Comparison of ENCODE assay signal across 9 cellular contexts in the genomic region with DNA sequence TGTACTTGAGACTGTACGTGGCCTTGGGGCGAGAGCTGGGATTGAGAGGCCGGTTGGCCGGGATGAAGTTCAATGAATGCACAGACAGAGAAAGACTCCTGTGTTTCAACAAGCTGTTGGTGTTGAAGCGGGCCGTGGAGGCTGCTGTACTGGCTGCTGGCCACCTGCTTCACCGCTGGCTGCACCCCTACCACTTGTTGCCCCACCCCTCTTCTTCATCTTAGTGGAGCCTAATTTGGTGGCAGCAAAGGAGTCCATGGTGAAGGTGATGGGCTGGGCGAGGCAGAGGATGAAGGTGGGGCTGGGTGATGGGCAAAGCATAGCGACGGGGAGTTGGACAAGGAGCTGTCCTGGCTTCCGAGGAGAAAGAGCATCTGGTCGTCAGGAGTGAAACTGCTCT. TPM values are rescaled to one million over a fixed set of nuclear protein-coding genes. Genes with fewer than 3 reads are reported as not detected.
DNase-seq lines count a peak whose midpoint lies in the region; ATAC-seq and TF ChIP-seq lines count a peak whose summit lies in the region.
"Had no signal": no experiment of that assay in that cellular context is flagged by ENCODE, and none has a peak within 500 bp of the region (broad histone marks: within the 10 kb centered on the region; RNA-seq: fewer than 3 reads in every experiment).

No MANE protein-coding gene starts in this region.

- peak overlapping the region; percentile 93 for H4K12ac ChIP-seq in trophoblast cell (ENCODE audit: low read depth, low read length)

- no peak overlapping the region for H3K23ac ChIP-seq in trophoblast cell (ENCODE audit: low read length)

- peak overlapping the region; percentile 50 for H3K4me3 Mint-ChIP-seq in T-helper 1 cell treated with Interleukin-12 subunit alpha and Interleukin-12 subunit beta and Interleukin-4 antibody, amounts not matched to agents 30 μg/mL and 1 μg/mL, for 36 hours
- peak overlapping the region; percentile 82 for H3K4me3 Mint-ChIP-seq in dendritic cell treated with granulocyte-macrophage colony-stimulating factor and Interleukin-4, amounts not matched to agents 40 ng/mL and 50 ng/mL, for 4 days

- H3K9me2 ChIP-seq in Karpas-422 (replicated peaks; ENCODE audit: insufficient read depth, low read length): no peaks in the 10 kb centered on the region

- peak overlapping the region; percentile 98 for H4K8ac ChIP-seq in trophoblast cell (ENCODE audit: low read depth, low read length)

- H3K4me2 ChIP-seq in Karpas-422 (ENCODE audit: low read depth, low read length, poor library complexity, severe bottlenecking) (peak overlapping the region; percentile 86), trophoblast cell (ENCODE audit: low read length) (no peak overlapping the region)

- no peak for DNase-seq in T-helper 1 cell
- no peak for DNase-seq in Karpas-422
- DNase-seq in trophoblast cell: no peak
- no peak for DNase-seq in tibial artery
- DNase-seq in retina: no peak

- WGBS in trophoblast cell (ENCODE audit: extremely low coverage, insufficient coverage, insufficient read length): no CpG with 5 or more reads among the region's 12 CpGs

- H3K4ac ChIP-seq in trophoblast cell (ENCODE audit: low read depth, low read length): no peak overlapping the region

- H3K18ac ChIP-seq in trophoblast cell (ENCODE audit: low read length): no peak overlapping the region

- no peak overlapping the region for H3K27ac Mint-ChIP-seq in T-helper 1 cell treated with Interleukin-12 subunit alpha and Interleukin-12 subunit beta and Interleukin-4 antibody, amounts not matched to agents 30 μg/mL and 1 μg/mL, for 36 hours
- peak overlapping the region; percentile 90 for H3K27ac Mint-ChIP-seq in dendritic cell treated with granulocyte-macrophage colony-stimulating factor and Interleukin-4, amounts not matched to agents 40 ng/mL and 50 ng/mL, for 4 days

- H2BK120ac ChIP-seq in trophoblast cell (ENCODE audit: insufficient read depth, low read length, poor library complexity): no peak overlapping the region

- H3K36me3 ChIP-seq in Karpas-422 (ENCODE audit: insufficient read depth, low read length) (no peaks in the 10 kb centered on the region), trophoblast cell (ENCODE audit: control insufficient read depth in 1 of 2, insufficient read depth in 2 of 2, low read length in 2 of 2) (no peaks in the 10 kb centered on the region), tibial artery (no peaks in the 10 kb centered on the region)
- H3K36me3 ChIP-seq: transverse colon had no signal

- H3K4me1 Mint-ChIP-seq in T-helper 1 cell treated with Interleukin-12 subunit alpha and Interleukin-12 subunit beta and Interleukin-4 antibody, amounts not matched to agents 30 μg/mL and 1 μg/mL, for 36 hours (ENCODE audit: low read depth): peaks cover 15% of the 10 kb centered on the region
- H3K4me1 Mint-ChIP-seq in dendritic cell treated with granulocyte-macrophage colony-stimulating factor and Interleukin-4, amounts not matched to agents 40 ng/mL and 50 ng/mL, for 4 days (ENCODE audit: low read depth): peaks cover 23% of the 10 kb centered on the region

- no peaks in the 10 kb centered on the region for H3K9me3 Mint-ChIP-seq in T-helper 1 cell treated with Interleukin-12 subunit alpha and Interleukin-12 subunit beta and Interleukin-4 antibody, amounts not matched to agents 30 μg/mL and 1 μg/mL, for 36 hours
- no peaks in the 10 kb centered on the region for H3K9me3 Mint-ChIP-seq in dendritic cell treated with granulocyte-macrophage colony-stimulating factor and Interleukin-4, amounts not matched to agents 40 ng/mL and 50 ng/mL, for 4 days

- peaks cover 69% of the 10 kb centered on the region for H3K27me3 Mint-ChIP-seq in T-helper 1 cell treated with Interleukin-12 subunit alpha and Interleukin-12 subunit beta and Interleukin-4 antibody, amounts not matched to agents 30 μg/mL and 1 μg/mL, for 36 hours (ENCODE audit: low read depth)
- peaks cover 59% of the 10 kb centered on the region for H3K27me3 Mint-ChIP-seq in dendritic cell treated with granulocyte-macrophage colony-stimulating factor and Interleukin-4, amounts not matched to agents 40 ng/mL and 50 ng/mL, for 4 days

- H2BK12ac ChIP-seq in trophoblast cell (ENCODE audit: low read length): no peak overlapping the region

- H3K27ac ChIP-seq in Karpas-422 (ENCODE audit: low read length): no peak overlapping the region
- no peak overlapping the region for H3K27ac ChIP-seq in trophoblast cell (ENCODE audit: low read depth, low read length)
- no peak overlapping the region for H3K27ac ChIP-seq in tibial artery

- peaks cover 2% of the 10 kb centered on the region for H3K36me3 Mint-ChIP-seq in T-helper 1 cell treated with Interleukin-12 subunit alpha and Interleukin-12 subunit beta and Interleukin-4 antibody, amounts not matched to agents 30 μg/mL and 1 μg/mL, for 36 hours (ENCODE audit: low read depth)
- no peaks in the 10 kb centered on the region for H3K36me3 Mint-ChIP-seq in dendritic cell treated with granulocyte-macrophage colony-stimulating factor and Interleukin-4, amounts not matched to agents 40 ng/mL and 50 ng/mL, for 4 days (ENCODE audit: low read depth)

- no peaks in the 10 kb centered on the region for H4K20me1 ChIP-seq in Karpas-422 (ENCODE audit: insufficient read depth, low read depth, low read length)

- H3K9ac ChIP-seq in Karpas-422 (ENCODE audit: low read length) (peak overlapping the region; percentile 73), trophoblast cell (ENCODE audit: low read length) (no peak overlapping the region)

- H3K4me1 ChIP-seq in Karpas-422 (ENCODE audit: low read length): peaks cover 28% of the 10 kb centered on the region
- peaks cover 4 to 6% of the 10 kb centered on the region in 2 experiments for H3K4me1 ChIP-seq in trophoblast cell (ENCODE audit: control insufficient read depth in 1 of 2, insufficient read depth in 2 of 2, low read length in 2 of 2)
- peaks cover 0 to 12% (median 8%) of the 10 kb centered on the region in 4 donors for H3K4me1 ChIP-seq in tibial artery

- ATAC-seq in HG03108 (IDR thresholded peaks at IDR 0.05; ENCODE audit: unreplicated experiment): no peak

- H3K4me3 ChIP-seq in Karpas-422 (ENCODE audit: low read length) (peak overlapping the region; percentile 67; the same call in 1 of the 2 replicates), trophoblast cell (ENCODE audit: low read depth, low read length) (no peak overlapping the region), tibial artery (peak overlapping the region in 1 of 2 donors; percentile 60)

- peaks cover 3% of the 10 kb centered on the region for H3K79me1 ChIP-seq in trophoblast cell (ENCODE audit: low read length)

- H3K9me3 ChIP-seq in Karpas-422 (ENCODE audit: low read length) (no peaks in the 10 kb centered on the region), trophoblast cell (ENCODE audit: insufficient read depth, low read depth, low read length) (peaks cover 3% of the 10 kb centered on the region), tibial artery (no peaks in the 10 kb centered on the region)
- H3K9me3 ChIP-seq: transverse colon had no signal

- no peaks in the 10 kb centered on the region for H3K27me3 ChIP-seq in Karpas-422 (ENCODE audit: low read length)
- H3K27me3 ChIP-seq in trophoblast cell (ENCODE audit: insufficient read depth, low read length): peaks cover 3% of the 10 kb centered on the region
- H3K27me3 ChIP-seq in tibial artery: peaks cover 0 to 27% of the 10 kb centered on the region in 2 donors

- no peak overlapping the region for H2AK5ac ChIP-seq in trophoblast cell (ENCODE audit: low read length)

- H2AFZ ChIP-seq in Karpas-422 (ENCODE audit: low read length) (no peak overlapping the region), trophoblast cell (ENCODE audit: insufficient read depth, low read length, poor library complexity) (no peak overlapping the region)

- no peak overlapping the region for H2BK5ac ChIP-seq in trophoblast cell (ENCODE audit: low read depth, low read length, poor library complexity)

- TF ChIP-seq CTCF in tibial artery (IDR thresholded peaks at IDR 0.05): no peak

- intact Hi-C loops in dendritic cell treated with granulocyte-macrophage colony-stimulating factor and Interleukin-4, amounts not matched to agents 40 ng/mL and 50 ng/mL, for 4 days (cut with micrococcal nuclease): loop anchor here (5.0 kb wide), 2 partner anchors 34 to 81 kb away; partner anchors contain the start of gene ZKSCAN4
- intact Hi-C loops in tibial artery (cut with DNase I; ENCODE audit: low total_unique reads): loop anchor here (10.0 kb wide), 1 partner anchor 73 kb away; the partner anchor contains the start of gene ZKSCAN8

- H3K79me2 ChIP-seq in Karpas-422 (ENCODE audit: low read length) (no peaks in the 10 kb centered on the region), trophoblast cell (ENCODE audit: control insufficient read depth, insufficient read depth, low read length, poor library complexity) (peaks cover 3% of the 10 kb centered on the region)

- H4K91ac ChIP-seq in trophoblast cell (ENCODE audit: low read depth, low read length): no peak overlapping the region

- H3K14ac ChIP-seq in trophoblast cell (ENCODE audit: low read length): no peak overlapping the region

RNA-seq across cellular contexts. Expression of gene ZSCAN9, which starts 7.2 kb away (rescaled TPM):
- 18.9 and 35.1 TPM in 2 replicates for total RNA-seq in Karpas-422 (2014; rRNA removed; shearing (Covaris generic); ENCODE audit: low replicate concordance)
- polyA plus RNA-seq in trophoblast cell (2013): 10.4 and 11.2 TPM in 2 replicates

RNA-seq across cellular contexts. Expression of gene ZKSCAN4, which starts 34.2 kb away (rescaled TPM):
- 6.1 and 12.4 TPM in 2 replicates for total RNA-seq in Karpas-422 (2014; rRNA removed; shearing (Covaris generic); ENCODE audit: low replicate concordance)
- 2.2 and 2.3 TPM in 2 replicates for polyA plus RNA-seq in trophoblast cell (2013)

RNA-seq across cellular contexts. Expression of gene NKAPL, which starts 41.2 kb away (rescaled TPM):
- total RNA-seq in Karpas-422 (2014; rRNA removed; shearing (Covaris generic); ENCODE audit: low replicate concordance): 0.11 TPM in 1 of 2 replicates, not detected in the other
- polyA plus RNA-seq in trophoblast cell (2013): not detected in 2 replicates

RNA-seq across cellular contexts. Expression of gene ZSCAN26, which starts 49.1 kb away (rescaled TPM):
- 16.8 and 19.2 TPM in 2 replicates for total RNA-seq in Karpas-422 (2014; rRNA removed; shearing (Covaris generic); ENCODE audit: low replicate concordance)
- 6.9 and 7.0 TPM in 2 replicates for polyA plus RNA-seq in trophoblast cell (2013)
